ENCODE assay signal across 11 cellular contexts in the genomic region with DNA sequence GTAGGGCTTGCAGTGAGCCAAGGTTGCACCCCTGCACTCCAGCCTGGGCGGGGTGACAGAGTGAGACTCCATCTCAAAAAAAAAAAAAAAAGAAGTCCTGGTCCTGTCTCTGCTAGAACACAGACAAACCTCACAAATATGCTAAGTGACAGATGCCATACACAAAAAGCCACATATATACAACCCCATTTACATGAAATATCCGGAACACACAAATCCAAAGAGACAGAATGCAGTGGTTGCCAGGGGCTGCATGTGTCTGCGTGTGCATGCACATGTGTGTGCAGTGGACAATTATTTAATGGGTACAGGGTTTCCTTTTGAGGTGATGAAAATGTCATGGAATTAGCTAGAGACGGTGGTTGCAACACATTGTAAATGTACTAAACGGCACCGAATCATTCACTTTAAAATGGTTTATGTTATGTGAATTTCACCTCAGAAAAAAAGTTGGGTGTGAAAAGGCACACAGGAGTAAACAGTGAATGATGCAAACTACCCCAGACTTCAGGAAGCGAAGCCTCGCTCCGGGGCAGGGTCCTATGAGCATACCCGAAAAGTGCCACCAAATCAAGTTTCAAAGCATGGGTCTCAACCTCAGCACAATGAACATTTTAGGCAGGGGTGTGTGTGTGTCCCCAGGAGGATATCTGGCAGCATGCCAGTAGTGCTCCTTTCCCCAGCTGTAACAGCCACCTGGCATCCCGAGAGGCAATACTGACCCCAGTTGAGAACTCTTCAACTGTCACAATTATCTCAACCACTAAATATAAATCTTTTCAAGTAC.
DNase-seq lines count a peak whose midpoint lies in the region; ATAC-seq and TF ChIP-seq lines count a peak whose summit lies in the region.
"Had no signal": no experiment of that assay in that cellular context is flagged by ENCODE, and none has a peak within 500 bp of the region (broad histone marks: within the 10 kb centered on the region; RNA-seq: fewer than 3 reads in every experiment).

No MANE protein-coding gene starts in this region.

- ATAC-seq in GM21390 (IDR thresholded peaks at IDR 0.05; ENCODE audit: unreplicated experiment) (peak; percentile 39), GM18498 (IDR thresholded peaks at IDR 0.05; ENCODE audit: unreplicated experiment) (no peak), HG02973 (IDR thresholded peaks at IDR 0.05; ENCODE audit: unreplicated experiment) (no peak), GM21717 (IDR thresholded peaks at IDR 0.05; ENCODE audit: unreplicated experiment) (no peak)
- ATAC-seq: foreskin keratinocyte had no signal

- no peak for TF ChIP-seq CTCF in C4-2B (conservative IDR thresholded peaks at IDR 0.05)

- H3K27ac ChIP-seq in C4-2B = peak overlapping the region; percentile 16
- H3K27ac ChIP-seq: foreskin keratinocyte had no signal

- DNase-seq in NCI-H510A treated with DMSO at 0.1 percent for 48 hours (lab: John Stamatoyannopoulos, UW) (peak; percentile 94), germinal center (ENCODE audit: low spot score) (peak; percentile 49), Kasumi-1 (lab: John Stamatoyannopoulos, UW) (no peak)
- DNase-seq: foreskin keratinocyte, NCI-H526 treated with DMSO at 0.1 percent for 48 hours, upper lobe of left lung had no signal

Comparison
In these comparisons a context has a peak if more than half of its experiments do, and no peak if none do; other contexts are left out.
1. DNase-seq: peak in NCI-H510A treated with DMSO at 0.1 percent for 48 hours (single experiment) and germinal center (single experiment); none in Kasumi-1 (0 of 2).